Comparison of ENCODE assay signal across 33 cellular contexts in genomic region chr6:97687916-97688315, GRCh38.
"Had no signal": no experiment of that assay in that cellular context is flagged by ENCODE, and none has a peak within 500 bp of the region (broad histone marks: within the 10 kb centered on the region; RNA-seq: fewer than 3 reads in every experiment).

No MANE protein-coding gene starts in this region.

- H3K27me3 Mint-ChIP-seq: T-cell had no signal

- H3K4me2 ChIP-seq: KMS-11, PC-9 had no signal

- H3K4me3 ChIP-seq: PC-9, SJCRH30, SK-N-MC had no signal

- H2AFZ ChIP-seq: PC-9 had no signal

- H3K9me3 ChIP-seq: SJCRH30 had no signal

- H3K4me3 Mint-ChIP-seq: T-cell had no signal

- ATAC-seq: Panc1, Right ventricle myocardium inferior, SK-N-SH treated with all-trans-retinoic acid at 6 μM for 48 hours, T-cell had no signal

- H3K9ac ChIP-seq: KMS-11 had no signal

- DNase-seq: Karpas-422, KBM-7, MM.1S, NCI-H1048, NCI-H1092 treated with DMSO at 0.1 percent for 48 hours, NCI-H1105 treated with DMSO at 0.1 percent for 48 hours, NCI-H1417, NCI-H1436, NCI-H146, NCI-H1694, NCI-H187, NCI-H1930, NCI-H2029 treated with DMSO at 0.1 percent for 48 hours, NCI-H2081 treated with DMSO at 0.1 percent for 48 hours, NCI-H2107, NCI-H2171, NCI-H345, NCI-H510A treated with DMSO at 0.1 percent for 48 hours, NCI-H526 treated with DMSO at 0.1 percent for 48 hours, NCI-H748 treated with DMSO at 0.1 percent for 48 hours, NCI-H82, PC-9, SHP77, SIG-M5, SJCRH30, T-cell had no signal

- H3K27me3 ChIP-seq: SJCRH30 had no signal

- H3K36me3 Mint-ChIP-seq: T-cell had no signal

- H3K36me3 ChIP-seq: SJCRH30 had no signal

- H3K4me1 Mint-ChIP-seq: T-cell had no signal

- FAIRE-seq: RCC 7860 had no signal

- H3K27ac ChIP-seq: KMS-11, PC-9, RWPE1, SJCRH30, SK-N-MC had no signal

- H3K27ac Mint-ChIP-seq: T-cell had no signal

- H3K4me1 ChIP-seq: SJCRH30 had no signal
